9 cellular contexts compared by ENCODE assay signal in genomic region chr1:222696741-222697140, GRCh38. TPM values are rescaled to one million over a fixed set of nuclear protein-coding genes. Genes with fewer than 3 reads are reported as not detected.
"Had no signal": no experiment of that assay in that cellular context is flagged by ENCODE, and none has a peak within 500 bp of the region (broad histone marks: within the 10 kb centered on the region; RNA-seq: fewer than 3 reads in every experiment).

No MANE protein-coding gene starts in this region.

- FAIRE-seq: HTR-8/SVneo, K562 had no signal

- H3K4me3 ChIP-seq: GM23248, HAP-1, K562 had no signal

- DNase-seq: GOT3, H7, IMR-90 had no signal

- H3K9me3 ChIP-seq: HAP-1 had no signal

- H2AFZ ChIP-seq: GM23248 had no signal

RNA-seq across cellular contexts. Expression of gene FAM177B, which starts 40.3 kb away (rescaled TPM):
- total RNA-seq: GM23248, H4, H7, HT-29, IMR-90, K562 had no signal
- polyA plus RNA-seq: GM23248, IMR-90, K562 had no signal
